In the genomic region with DNA sequence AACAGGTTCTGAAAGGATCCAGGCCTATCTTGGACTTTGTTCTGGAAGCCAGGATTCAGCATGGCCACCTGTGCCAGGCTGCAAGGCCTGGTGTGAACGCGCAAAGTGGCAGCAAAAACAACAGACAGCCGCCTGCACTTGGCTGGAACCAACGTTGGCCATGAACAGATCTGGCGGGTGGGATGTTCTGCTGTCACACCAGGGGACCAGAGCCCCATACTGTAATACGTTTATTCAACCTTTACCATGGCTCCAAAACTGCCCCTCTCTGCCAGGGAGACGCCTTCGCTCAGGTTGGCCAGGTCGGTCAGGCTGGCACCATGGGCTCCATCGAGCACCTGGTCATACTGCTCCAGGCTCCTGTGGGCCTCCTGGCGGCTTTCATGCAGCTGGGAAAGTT, we compare ENCODE assay signal across 1 cellular context.
TF ChIP-seq lines count a peak whose summit lies in the region.

No MANE protein-coding gene starts in this region.

TF ChIP-seq in GM23338, 12 proteins besides CTCF, POLR2A, EP300 and RAD21:
- TF ChIP-seq, protein P1, sequence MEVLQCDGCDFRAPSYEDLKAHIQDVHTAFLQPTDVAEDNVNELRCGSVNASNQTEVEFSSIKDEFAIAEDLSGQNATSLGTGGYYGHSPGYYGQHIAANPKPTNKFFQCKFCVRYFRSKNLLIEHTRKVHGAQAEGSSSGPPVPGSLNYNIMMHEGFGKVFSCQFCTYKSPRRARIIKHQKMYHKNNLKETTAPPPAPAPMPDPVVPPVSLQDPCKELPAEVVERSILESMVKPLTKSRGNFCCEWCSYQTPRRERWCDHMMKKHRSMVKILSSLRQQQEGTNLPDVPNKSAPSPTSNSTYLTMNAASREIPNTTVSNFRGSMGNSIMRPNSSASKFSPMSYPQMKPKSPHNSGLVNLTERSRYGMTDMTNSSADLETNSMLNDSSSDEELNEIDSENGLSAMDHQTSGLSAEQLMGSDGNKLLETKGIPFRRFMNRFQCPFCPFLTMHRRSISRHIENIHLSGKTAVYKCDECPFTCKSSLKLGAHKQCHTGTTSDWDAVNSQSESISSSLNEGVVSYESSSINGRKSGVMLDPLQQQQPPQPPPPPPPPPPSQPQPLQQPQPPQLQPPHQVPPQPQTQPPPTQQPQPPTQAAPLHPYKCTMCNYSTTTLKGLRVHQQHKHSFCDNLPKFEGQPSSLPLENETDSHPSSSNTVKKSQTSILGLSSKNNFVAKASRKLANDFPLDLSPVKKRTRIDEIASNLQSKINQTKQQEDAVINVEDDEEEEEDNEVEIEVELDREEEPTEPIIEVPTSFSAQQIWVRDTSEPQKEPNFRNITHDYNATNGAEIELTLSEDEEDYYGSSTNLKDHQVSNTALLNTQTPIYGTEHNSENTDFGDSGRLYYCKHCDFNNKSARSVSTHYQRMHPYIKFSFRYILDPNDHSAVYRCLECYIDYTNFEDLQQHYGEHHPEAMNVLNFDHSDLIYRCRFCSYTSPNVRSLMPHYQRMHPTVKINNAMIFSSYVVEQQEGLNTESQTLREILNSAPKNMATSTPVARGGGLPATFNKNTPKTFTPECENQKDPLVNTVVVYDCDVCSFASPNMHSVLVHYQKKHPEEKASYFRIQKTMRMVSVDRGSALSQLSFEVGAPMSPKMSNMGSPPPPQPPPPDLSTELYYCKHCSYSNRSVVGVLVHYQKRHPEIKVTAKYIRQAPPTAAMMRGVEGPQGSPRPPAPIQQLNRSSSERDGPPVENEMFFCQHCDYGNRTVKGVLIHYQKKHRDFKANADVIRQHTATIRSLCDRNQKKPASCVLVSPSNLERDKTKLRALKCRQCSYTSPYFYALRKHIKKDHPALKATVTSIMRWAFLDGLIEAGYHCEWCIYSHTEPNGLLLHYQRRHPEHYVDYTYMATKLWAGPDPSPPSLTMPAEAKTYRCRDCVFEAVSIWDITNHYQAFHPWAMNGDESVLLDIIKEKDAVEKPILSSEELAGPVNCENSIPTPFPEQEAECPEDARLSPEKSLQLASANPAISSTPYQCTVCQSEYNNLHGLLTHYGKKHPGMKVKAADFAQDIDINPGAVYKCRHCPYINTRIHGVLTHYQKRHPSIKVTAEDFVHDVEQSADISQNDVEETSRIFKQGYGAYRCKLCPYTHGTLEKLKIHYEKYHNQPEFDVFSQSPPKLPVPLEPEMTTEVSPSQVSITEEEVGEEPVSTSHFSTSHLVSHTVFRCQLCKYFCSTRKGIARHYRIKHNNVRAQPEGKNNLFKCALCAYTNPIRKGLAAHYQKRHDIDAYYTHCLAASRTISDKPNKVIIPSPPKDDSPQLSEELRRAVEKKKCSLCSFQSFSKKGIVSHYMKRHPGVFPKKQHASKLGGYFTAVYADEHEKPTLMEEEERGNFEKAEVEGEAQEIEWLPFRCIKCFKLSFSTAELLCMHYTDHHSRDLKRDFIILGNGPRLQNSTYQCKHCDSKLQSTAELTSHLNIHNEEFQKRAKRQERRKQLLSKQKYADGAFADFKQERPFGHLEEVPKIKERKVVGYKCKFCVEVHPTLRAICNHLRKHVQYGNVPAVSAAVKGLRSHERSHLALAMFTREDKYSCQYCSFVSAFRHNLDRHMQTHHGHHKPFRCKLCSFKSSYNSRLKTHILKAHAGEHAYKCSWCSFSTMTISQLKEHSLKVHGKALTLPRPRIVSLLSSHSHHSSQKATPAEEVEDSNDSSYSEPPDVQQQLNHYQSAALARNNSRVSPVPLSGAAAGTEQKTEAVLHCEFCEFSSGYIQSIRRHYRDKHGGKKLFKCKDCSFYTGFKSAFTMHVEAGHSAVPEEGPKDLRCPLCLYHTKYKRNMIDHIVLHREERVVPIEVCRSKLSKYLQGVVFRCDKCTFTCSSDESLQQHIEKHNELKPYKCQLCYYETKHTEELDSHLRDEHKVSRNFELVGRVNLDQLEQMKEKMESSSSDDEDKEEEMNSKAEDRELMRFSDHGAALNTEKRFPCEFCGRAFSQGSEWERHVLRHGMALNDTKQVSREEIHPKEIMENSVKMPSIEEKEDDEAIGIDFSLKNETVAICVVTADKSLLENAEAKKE (CRISPR knock-in tag; IDR thresholded peaks at IDR 0.05), result no peak
- no peak for TF ChIP-seq ZNF331 (CRISPR knock-in tag; IDR thresholded peaks at IDR 0.05; ENCODE audit: low read depth)
- no peak for TF ChIP-seq EZH2phosphoT487 (IDR thresholded peaks at IDR 0.05; ENCODE audit: unreplicated experiment)
- TF ChIP-seq, protein P2, sequence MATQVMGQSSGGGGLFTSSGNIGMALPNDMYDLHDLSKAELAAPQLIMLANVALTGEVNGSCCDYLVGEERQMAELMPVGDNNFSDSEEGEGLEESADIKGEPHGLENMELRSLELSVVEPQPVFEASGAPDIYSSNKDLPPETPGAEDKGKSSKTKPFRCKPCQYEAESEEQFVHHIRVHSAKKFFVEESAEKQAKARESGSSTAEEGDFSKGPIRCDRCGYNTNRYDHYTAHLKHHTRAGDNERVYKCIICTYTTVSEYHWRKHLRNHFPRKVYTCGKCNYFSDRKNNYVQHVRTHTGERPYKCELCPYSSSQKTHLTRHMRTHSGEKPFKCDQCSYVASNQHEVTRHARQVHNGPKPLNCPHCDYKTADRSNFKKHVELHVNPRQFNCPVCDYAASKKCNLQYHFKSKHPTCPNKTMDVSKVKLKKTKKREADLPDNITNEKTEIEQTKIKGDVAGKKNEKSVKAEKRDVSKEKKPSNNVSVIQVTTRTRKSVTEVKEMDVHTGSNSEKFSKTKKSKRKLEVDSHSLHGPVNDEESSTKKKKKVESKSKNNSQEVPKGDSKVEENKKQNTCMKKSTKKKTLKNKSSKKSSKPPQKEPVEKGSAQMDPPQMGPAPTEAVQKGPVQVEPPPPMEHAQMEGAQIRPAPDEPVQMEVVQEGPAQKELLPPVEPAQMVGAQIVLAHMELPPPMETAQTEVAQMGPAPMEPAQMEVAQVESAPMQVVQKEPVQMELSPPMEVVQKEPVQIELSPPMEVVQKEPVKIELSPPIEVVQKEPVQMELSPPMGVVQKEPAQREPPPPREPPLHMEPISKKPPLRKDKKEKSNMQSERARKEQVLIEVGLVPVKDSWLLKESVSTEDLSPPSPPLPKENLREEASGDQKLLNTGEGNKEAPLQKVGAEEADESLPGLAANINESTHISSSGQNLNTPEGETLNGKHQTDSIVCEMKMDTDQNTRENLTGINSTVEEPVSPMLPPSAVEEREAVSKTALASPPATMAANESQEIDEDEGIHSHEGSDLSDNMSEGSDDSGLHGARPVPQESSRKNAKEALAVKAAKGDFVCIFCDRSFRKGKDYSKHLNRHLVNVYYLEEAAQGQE (IDR thresholded peaks at IDR 0.05; ENCODE audit: unreplicated experiment), result no peak
- TF ChIP-seq CREB1 (CRISPR knock-in tag; IDR thresholded peaks at IDR 0.05; ENCODE audit: low read depth), result no peak
- TF ChIP-seq POLR2AphosphoS5 (IDR thresholded peaks at IDR 0.05; ENCODE audit: low read depth), result no peak
- TF ChIP-seq ZNF114 (CRISPR knock-in tag; IDR thresholded peaks at IDR 0.05), result no peak
- no peak for TF ChIP-seq EZH2 (IDR thresholded peaks at IDR 0.05; ENCODE audit: low read depth, unreplicated experiment)
- no peak for TF ChIP-seq NANOG (IDR thresholded peaks at IDR 0.05; ENCODE audit: borderline replicate concordance)
- no peak for TF ChIP-seq JUNB (IDR thresholded peaks at IDR 0.05; ENCODE audit: unreplicated experiment)
- TF ChIP-seq, protein P3, sequence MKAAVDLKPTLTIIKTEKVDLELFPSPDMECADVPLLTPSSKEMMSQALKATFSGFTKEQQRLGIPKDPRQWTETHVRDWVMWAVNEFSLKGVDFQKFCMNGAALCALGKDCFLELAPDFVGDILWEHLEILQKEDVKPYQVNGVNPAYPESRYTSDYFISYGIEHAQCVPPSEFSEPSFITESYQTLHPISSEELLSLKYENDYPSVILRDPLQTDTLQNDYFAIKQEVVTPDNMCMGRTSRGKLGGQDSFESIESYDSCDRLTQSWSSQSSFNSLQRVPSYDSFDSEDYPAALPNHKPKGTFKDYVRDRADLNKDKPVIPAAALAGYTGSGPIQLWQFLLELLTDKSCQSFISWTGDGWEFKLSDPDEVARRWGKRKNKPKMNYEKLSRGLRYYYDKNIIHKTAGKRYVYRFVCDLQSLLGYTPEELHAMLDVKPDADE (IDR thresholded peaks at IDR 0.05), result no peak
- no peak for TF ChIP-seq STAT1 (IDR thresholded peaks at IDR 0.05; ENCODE audit: unreplicated experiment)
TF ChIP-seq in GM23338: peak in this region for 0.
